21 cellular contexts compared by ENCODE assay signal in the genomic region with DNA sequence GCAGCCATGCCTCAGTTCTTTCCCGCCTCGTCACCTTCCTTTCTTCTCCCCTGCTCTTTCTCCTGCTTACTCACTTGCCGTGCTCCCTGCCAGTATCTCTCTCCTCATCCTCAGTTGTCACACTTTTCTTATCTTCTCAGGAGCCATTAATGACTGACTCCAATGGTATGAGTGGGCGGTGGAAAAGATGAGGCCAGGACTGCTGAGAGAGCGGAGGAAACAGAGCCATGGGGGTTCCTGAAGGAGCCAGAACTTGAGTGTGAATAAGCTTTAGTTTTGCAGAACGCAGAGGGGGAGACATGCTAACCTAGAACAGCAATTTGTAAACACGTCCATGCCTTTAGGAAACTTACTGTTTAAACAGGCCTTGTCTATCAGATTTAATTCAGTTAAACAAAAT.
DNase-seq lines count a peak whose midpoint lies in the region; ATAC-seq, FAIRE-seq and TF ChIP-seq lines count a peak whose summit lies in the region.
"Had no signal": no experiment of that assay in that cellular context is flagged by ENCODE, and none has a peak within 500 bp of the region (broad histone marks: within the 10 kb centered on the region; RNA-seq: fewer than 3 reads in every experiment).

No MANE protein-coding gene starts in this region.

- CTCF ChIA-PET in Calu3 (lab: Charles Lee) (no interaction called here), H1 (lab: Charles Lee; ENCODE audit: partially characterized antibody) (interaction anchor here (1.4 kb wide), 1 partner anchor 487 kb away, joined by 4 read pairs; no protein-coding TSS in a partner anchor)

- peak overlapping the region in 1 of 4 experiments; percentile 21; a peak in 1 of 7 replicates for H3K9ac ChIP-seq in H1 (replicated peaks in 1 of 4; ENCODE audit: extremely low read depth in 1 of 4, low read depth in 3 of 4, low read length in 3 of 4)
- H3K9ac ChIP-seq: BLaER1 had no signal

- peaks cover 16% of the 10 kb centered on the region for H3K4me1 Mint-ChIP-seq in Calu3 (ENCODE audit: low read depth, unreplicated experiment)

- no peak overlapping the region for H2BK120ac ChIP-seq in H1 (replicated peaks; ENCODE audit: low read depth, low read length)

- WGBS in H1 (ENCODE audit: extremely low coverage in 1 of 2, insufficient coverage in 1 of 2, insufficient read length in 1 of 2, insufficient replicate concordance in 2 of 2, low coverage in 1 of 2, low lambda C conversion rate in 2 of 2, missing lambda C conversion rate in 1 of 2), 2 experiments = 80% methylated on average over 7 of the region's 7 CpGs; no CpG with 5 or more reads in 1 of the 2 experiments
- WGBS in prostate gland = 92% methylated on average over 7 of the region's 7 CpGs

- no peak overlapping the region for H3K14ac ChIP-seq in H1 (ENCODE audit: insufficient read length)

- peak overlapping the region; percentile 11 for H3K4me3 Mint-ChIP-seq in Calu3 (ENCODE audit: low read depth, unreplicated experiment)
- H3K4me3 Mint-ChIP-seq: type B pancreatic cell had no signal

- no peak for TF ChIP-seq RAD21 in H1 (IDR thresholded peaks at IDR 0.05 in 1 of 2, conservative IDR thresholded peaks at IDR 0.05 in 1 of 2; ENCODE audit: low read depth in 2 of 2, low read length in 2 of 2)

- no peak overlapping the region for H3K56ac ChIP-seq in H1 (replicated peaks; ENCODE audit: insufficient read length, low read depth, low read length)

- H2BK15ac ChIP-seq in H1 (ENCODE audit: low read length) = no peak overlapping the region

- TF ChIP-seq POLR2A in H1 (IDR thresholded peaks at IDR 0.05; ENCODE audit: control extremely low read depth in 1 of 2, low read depth in 2 of 2, low read length in 2 of 2) (no peak), prostate gland (IDR thresholded peaks at IDR 0.05) (no peak)

- no peak for FAIRE-seq in H1 (lab: Jason Lieb, UNC)
- FAIRE-seq: H54 had no signal

- no peak overlapping the region for H4K8ac ChIP-seq in H1 (ENCODE audit: extremely low read depth, insufficient read depth, low read length)

- peak; percentile 89 for ATAC-seq in omental fat pad (ENCODE audit: low FRiP score)
- no peak for ATAC-seq in HG03442 (IDR thresholded peaks at IDR 0.05; ENCODE audit: unreplicated experiment)
- ATAC-seq: gastroesophageal sphincter, PC-3 had no signal

- H4K91ac ChIP-seq in H1 (replicated peaks; ENCODE audit: insufficient read length, low read length) = no peak overlapping the region

- H3K4me3 ChIP-seq in H1 (ENCODE audit: extremely low read depth in 1 of 4, insufficient read depth in 2 of 4, low read depth in 3 of 4, low read length in 4 of 4) (no peak overlapping the region), prostate gland (no peak overlapping the region)
- H3K4me3 ChIP-seq: BLaER1, gastroesophageal sphincter, sigmoid colon had no signal

- DNase-seq in Calu3 (no peak), RKO (ENCODE audit: low spot score) (peak; percentile 73), H1 (ENCODE audit: low read depth in 1 of 2, low spot score in 2 of 2) (no peak), omental fat pad (ENCODE audit: low spot score) (peak; percentile 36), KG1 (lab: John Stamatoyannopoulos, UW) (no peak), prostate gland (ENCODE audit: low spot score) (no peak), OCI-M1 (lab: John Stamatoyannopoulos, UW) (no peak)
- DNase-seq: aorta; DMS53; effector CD4-positive, alpha-beta T cell; midbrain; NCI-H1694; NCI-H524; PC-3; sigmoid colon had no signal

- no peaks in the 10 kb centered on the region for H3K9me3 Mint-ChIP-seq in Calu3 (ENCODE audit: low read depth, unreplicated experiment)
- H3K9me3 Mint-ChIP-seq: type B pancreatic cell had no signal

- H3K27me3 Mint-ChIP-seq in Calu3 (ENCODE audit: unreplicated experiment) = no peaks in the 10 kb centered on the region

- no peak overlapping the region for H4K5ac ChIP-seq in H1 (ENCODE audit: insufficient read length, low read depth, low read length)

- POLR2A ChIA-PET in H1 (lab: Charles Lee; ENCODE audit: partially characterized antibody) = no interaction called here

- no peak overlapping the region for H2BK12ac ChIP-seq in H1 (ENCODE audit: low read depth, low read length)

- no peak overlapping the region for H2BK20ac ChIP-seq in H1 (ENCODE audit: low read length)

- no peak for TF ChIP-seq CTCF in Calu3 (IDR thresholded peaks at IDR 0.05; ENCODE audit: unreplicated experiment)
- TF ChIP-seq CTCF in H1 (IDR thresholded peaks at IDR 0.05; ENCODE audit: control extremely low read depth in 1 of 3, insufficient read depth in 1 of 3, low read depth in 1 of 3, low read length in 3 of 3) = no peak
- no peak for TF ChIP-seq CTCF in omental fat pad (IDR thresholded peaks at IDR 0.05)
- no peak for TF ChIP-seq CTCF in prostate gland (IDR thresholded peaks at IDR 0.05)

- H2AFZ ChIP-seq in H1 (ENCODE audit: low read length) = no peak overlapping the region

- no peak overlapping the region for H3K4ac ChIP-seq in H1 (replicated peaks; ENCODE audit: insufficient read length, low read depth, low read length)

- H3K27me3 ChIP-seq in H1 (replicated peaks in 1 of 4; ENCODE audit: control insufficient read depth in 3 of 4, extremely low read depth in 1 of 4, insufficient read depth in 3 of 4, low read length in 3 of 4) (no peaks in the 10 kb centered on the region), prostate gland (replicated peaks; ENCODE audit: insufficient read depth) (no peaks in the 10 kb centered on the region)
- H3K27me3 ChIP-seq: BLaER1 had no signal

- TF ChIP-seq EP300 in H1 (IDR thresholded peaks at IDR 0.05; ENCODE audit: borderline replicate concordance in 1 of 2, low read depth in 2 of 2, low read length in 2 of 2) = no peak

- H4K20me1 ChIP-seq in H1 (replicated peaks in 1 of 2; ENCODE audit: control insufficient read depth in 1 of 2, insufficient read depth in 2 of 2, low read length in 2 of 2) = no peaks in the 10 kb centered on the region
- H4K20me1 ChIP-seq: BLaER1 had no signal

- peak overlapping the region; percentile 66 for H3K27ac Mint-ChIP-seq in Calu3 (ENCODE audit: unreplicated experiment)
- H3K27ac Mint-ChIP-seq: type B pancreatic cell had no signal

- intact Hi-C loops in Calu3 (cut with micrococcal nuclease; ENCODE audit: unreplicated experiment) (no loop called here), prostate gland (cut with DNase I) (no loop called here)

- H3K4me2 ChIP-seq in H1 (ENCODE audit: insufficient read depth in 1 of 2, low read depth in 2 of 2, low read length in 2 of 2) = no peak overlapping the region
- H3K4me2 ChIP-seq: BLaER1 had no signal

- H2AK5ac ChIP-seq in H1 (ENCODE audit: low read depth, low read length) = peak overlapping the region; percentile 65; the same call in 1 of the 2 replicates

- no peak overlapping the region for H3K23ac ChIP-seq in H1 (ENCODE audit: insufficient read length)

- no peaks in the 10 kb centered on the region for H3K23me2 ChIP-seq in H1 (ENCODE audit: low read depth, low read length)

- H3K9me3 ChIP-seq in H1 (ENCODE audit: insufficient read depth in 2 of 2, low read depth in 1 of 2, low read length in 1 of 2) (no peaks in the 10 kb centered on the region), prostate gland (no peaks in the 10 kb centered on the region)
- H3K9me3 ChIP-seq: neutrophil had no signal

- H3K36me3 ChIP-seq in H1 (ENCODE audit: control insufficient read depth in 2 of 4, insufficient read depth in 4 of 4, low read length in 3 of 4) = no peaks in the 10 kb centered on the region
- H3K36me3 ChIP-seq in prostate gland = no peaks in the 10 kb centered on the region
- H3K36me3 ChIP-seq: BLaER1, gastroesophageal sphincter, neutrophil, sigmoid colon had no signal

- H3K79me1 ChIP-seq in H1 (ENCODE audit: low read depth, low read length) = no peaks in the 10 kb centered on the region

- no peak overlapping the region for H2BK5ac ChIP-seq in H1 (ENCODE audit: low read depth, low read length)

- H3K36me3 Mint-ChIP-seq in Calu3 (ENCODE audit: insufficient read depth, unreplicated experiment) = peaks cover 5% of the 10 kb centered on the region
- H3K36me3 Mint-ChIP-seq: type B pancreatic cell had no signal

- H3K27ac ChIP-seq in H1 (ENCODE audit: low read depth, low read length) = no peak overlapping the region
- no peak overlapping the region for H3K27ac ChIP-seq in prostate gland
- H3K27ac ChIP-seq: BLaER1, gastroesophageal sphincter, neutrophil, sigmoid colon had no signal

- BruUV-seq in Calu3 (replicated peaks; lab: Mats Ljungman, UMichigan) = no TSS peak

- H3K4me1 ChIP-seq in H1 (replicated peaks in 1 of 4; ENCODE audit: control insufficient read depth in 3 of 4, insufficient read depth in 4 of 4, low read length in 3 of 4) (no peaks in the 10 kb centered on the region), prostate gland (replicated peaks) (no peaks in the 10 kb centered on the region)
- H3K4me1 ChIP-seq: BLaER1, sigmoid colon had no signal

- H3K18ac ChIP-seq in H1 (ENCODE audit: extremely low read depth, low read length) = no peak overlapping the region

- no peaks in the 10 kb centered on the region for H3K79me2 ChIP-seq in H1 (ENCODE audit: control insufficient read depth in 1 of 2, insufficient read depth in 2 of 2, low read length in 2 of 2)

TF ChIP-seq in H1, 55 proteins besides CTCF, POLR2A, EP300 and RAD21:
- no peak for TF ChIP-seq GABPA (IDR thresholded peaks at IDR 0.05; ENCODE audit: borderline replicate concordance, insufficient read depth, low read length)
- no peak for TF ChIP-seq TCF12 (IDR thresholded peaks at IDR 0.05; ENCODE audit: low read depth, low read length)
- TF ChIP-seq CEBPB (IDR thresholded peaks at IDR 0.05; ENCODE audit: low read depth, low read length) = no peak
- no peak for TF ChIP-seq ASH2L (IDR thresholded peaks at IDR 0.05; ENCODE audit: low read length)
- no peak for TF ChIP-seq SIRT6 (IDR thresholded peaks at IDR 0.05; ENCODE audit: low read length)
- TF ChIP-seq EZH2 (IDR thresholded peaks at IDR 0.05; ENCODE audit: low read depth, low read length, severe bottlenecking) = no peak
- TF ChIP-seq SUZ12 (IDR thresholded peaks at IDR 0.05; ENCODE audit: low read length) = no peak

Comparison
In these comparisons a context has a peak if more than half of its experiments do, and no peak if none do; other contexts are left out.
1. DNase-seq: peak in RKO (single experiment) and omental fat pad (single experiment); none in Calu3 (single experiment), H1 (0 of 2), KG1 (single experiment), prostate gland (single experiment) and OCI-M1 (single experiment).